In genomic region chr1:43073490-43074230, GRCh38 we compare ENCODE assay signal across 8 cellular contexts.
DNase-seq lines count a peak whose midpoint lies in the region; ATAC-seq and TF ChIP-seq lines count a peak whose summit lies in the region.

No MANE protein-coding gene starts in this region.

- no peak overlapping the region for H3K27ac ChIP-seq in DOHH2 (ENCODE audit: low read depth, low read length)
- H3K27ac ChIP-seq in substantia nigra (ENCODE audit: low read depth, low read length, poor library complexity, severe bottlenecking), result no peak overlapping the region

- H3K4me2 ChIP-seq in DOHH2 (ENCODE audit: low read length) (peak overlapping the region; percentile 57), Loucy (ENCODE audit: low read depth, low read length, poor library complexity, severe bottlenecking) (no peak overlapping the region)

- H3F3A ChIP-seq in DOHH2 (ENCODE audit: control insufficient read depth, insufficient read depth) (peaks cover 2% of the 10 kb centered on the region; the same call in 1 of the 2 replicates), Loucy (ENCODE audit: low read depth) (no peaks in the 10 kb centered on the region)

- DNase-seq in SHP77 (lab: John Stamatoyannopoulos, UW) (peak; percentile 41 to 65), foreskin fibroblast (peak; percentile 61 to 89), non-pigmented ciliary epithelial cell (ENCODE audit: low read depth) (peak; percentile 26), substantia nigra (lab: John Stamatoyannopoulos, UW) (peak in 44 of 49 donors; percentile 24 to 85 (median 67))

- H3K9ac ChIP-seq in Loucy (ENCODE audit: low read depth, low read length, poor library complexity, severe bottlenecking), result no peak overlapping the region

- H3K36me3 Mint-ChIP-seq in activated T-helper 17 cell treated with anti-CD3 and anti-CD28 coated beads, Interleukin-2, amount 50 U/mL, for 72 hours (ENCODE audit: low read depth), result no peaks in the 10 kb centered on the region

- H3K36me3 ChIP-seq in DOHH2 (ENCODE audit: control insufficient read depth, low read length) (no peaks in the 10 kb centered on the region), Loucy (ENCODE audit: insufficient read depth, low read length) (no peaks in the 10 kb centered on the region)

- H3K79me2 ChIP-seq in DOHH2 (ENCODE audit: control insufficient read depth, low read length) (no peaks in the 10 kb centered on the region), Loucy (ENCODE audit: insufficient read depth, low read length) (no peaks in the 10 kb centered on the region)

- H3K9me3 Mint-ChIP-seq in activated T-helper 17 cell treated with anti-CD3 and anti-CD28 coated beads, Interleukin-2, amount 50 U/mL, for 72 hours, result no peaks in the 10 kb centered on the region

- H3K27me3 ChIP-seq in DOHH2 (ENCODE audit: control insufficient read depth, low read length) (peaks cover 1% of the 10 kb centered on the region), Loucy (ENCODE audit: insufficient read depth, low read length, poor library complexity, severe bottlenecking) (no peaks in the 10 kb centered on the region)

- H3K4me3 ChIP-seq in DOHH2 (ENCODE audit: low read length) (no peak overlapping the region), Loucy (ENCODE audit: low read length, poor library complexity, severe bottlenecking) (no peak overlapping the region), foreskin fibroblast (ENCODE audit: low read depth in 1 of 2, low read length in 2 of 2) (no peak overlapping the region)

- H3K9me2 ChIP-seq in DOHH2 (replicated peaks; ENCODE audit: control insufficient read depth, low read length), result no peaks in the 10 kb centered on the region
- no peaks in the 10 kb centered on the region for H3K9me2 ChIP-seq in Loucy (replicated peaks; ENCODE audit: low read depth, low read length)

- no peak overlapping the region for H3K27ac Mint-ChIP-seq in activated T-helper 17 cell treated with anti-CD3 and anti-CD28 coated beads, Interleukin-2, amount 50 U/mL, for 72 hours

- H3K4me1 Mint-ChIP-seq in activated T-helper 17 cell treated with anti-CD3 and anti-CD28 coated beads, Interleukin-2, amount 50 U/mL, for 72 hours, result no peaks in the 10 kb centered on the region

- peak; percentile 95 for ATAC-seq in activated T-helper 17 cell treated with anti-CD3 and anti-CD28 coated beads, Interleukin-2, amount 50 U/mL, for 72 hours (replicated peaks)
- no peak for ATAC-seq in HG03469 (IDR thresholded peaks at IDR 0.05; ENCODE audit: unreplicated experiment)

- H3K27me3 Mint-ChIP-seq in activated T-helper 17 cell treated with anti-CD3 and anti-CD28 coated beads, Interleukin-2, amount 50 U/mL, for 72 hours, result no peaks in the 10 kb centered on the region

- peak overlapping the region; percentile 44; the same call in 1 of the 2 replicates for H2AFZ ChIP-seq in Loucy (ENCODE audit: low read length)

- no peaks in the 10 kb centered on the region for H3K9me3 ChIP-seq in DOHH2 (ENCODE audit: control insufficient read depth, insufficient read depth, low read length)
- H3K9me3 ChIP-seq in Loucy (ENCODE audit: insufficient read depth, low read depth, low read length), result no peaks in the 10 kb centered on the region

- TF ChIP-seq CTCF in DOHH2 (IDR thresholded peaks at IDR 0.05; ENCODE audit: low read depth, low read length, poor library complexity, severe bottlenecking) (peak; percentile 79), Loucy (conservative IDR thresholded peaks at IDR 0.05; ENCODE audit: low read length) (peak; percentile 91), foreskin fibroblast (IDR thresholded peaks at IDR 0.05; ENCODE audit: low read depth, low read length) (peak; percentile 71)

- H4K20me1 ChIP-seq in DOHH2 (ENCODE audit: control insufficient read depth, insufficient read depth, low read depth, low read length) (no peaks in the 10 kb centered on the region), Loucy (ENCODE audit: insufficient read depth, low read length, poor library complexity, severe bottlenecking) (no peaks in the 10 kb centered on the region)

- H3K4me3 Mint-ChIP-seq in activated T-helper 17 cell treated with anti-CD3 and anti-CD28 coated beads, Interleukin-2, amount 50 U/mL, for 72 hours, result no peak overlapping the region

- peaks cover 26% of the 10 kb centered on the region for H3K4me1 ChIP-seq in DOHH2 (ENCODE audit: control insufficient read depth, low read length)
- no peaks in the 10 kb centered on the region for H3K4me1 ChIP-seq in Loucy (ENCODE audit: insufficient read depth, low read length, poor library complexity, severe bottlenecking)
